Comparison of ENCODE assay signal across 22 cellular contexts in the genomic region with DNA sequence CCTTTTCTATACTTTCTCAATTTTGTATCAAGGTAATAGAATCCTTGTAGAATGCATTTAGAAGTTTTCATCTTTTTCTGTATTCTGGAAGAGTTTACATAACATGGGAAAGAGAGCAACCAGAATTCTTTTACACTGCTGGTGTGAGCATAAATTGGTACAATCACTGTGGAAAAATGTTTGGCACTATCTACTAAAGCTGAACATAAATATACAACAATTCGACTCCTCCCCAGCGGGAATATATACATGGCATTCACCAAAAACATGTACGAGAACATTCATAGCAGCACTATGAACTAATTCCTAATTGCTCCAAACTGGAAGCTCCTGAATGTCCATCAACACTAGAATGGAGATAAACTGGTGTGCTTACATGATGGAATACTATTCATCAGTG. TPM values are rescaled to one million over a fixed set of nuclear protein-coding genes. Genes with fewer than 3 reads are reported as not detected.
"Had no signal": no experiment of that assay in that cellular context is flagged by ENCODE, and none has a peak within 500 bp of the region (broad histone marks: within the 10 kb centered on the region; RNA-seq: fewer than 3 reads in every experiment).

No MANE protein-coding gene starts in this region.

- H3K27ac ChIP-seq: right atrium auricular region had no signal

- H3K9me3 Mint-ChIP-seq: T-helper 1 cell treated with Interleukin-12 subunit alpha and Interleukin-12 subunit beta and Interleukin-4 antibody, amounts not matched to agents 30 μg/mL and 1 μg/mL, for 36 hours had no signal

- ATAC-seq: body of pancreas, left lobe of liver had no signal

- H3K36me3 ChIP-seq: esophagus muscularis mucosa, right atrium auricular region, tibial nerve had no signal

- H3K9me3 ChIP-seq: body of pancreas, esophagus muscularis mucosa, right atrium auricular region, tibial nerve had no signal

- H3K4me3 ChIP-seq: body of pancreas, hepatocyte had no signal

- H3K27ac Mint-ChIP-seq: progenitor cell of endocrine pancreas; T-helper 1 cell treated with Interleukin-12 subunit alpha and Interleukin-12 subunit beta and Interleukin-4 antibody, amounts not matched to agents 30 μg/mL and 1 μg/mL, for 36 hours had no signal

- H3K27me3 ChIP-seq: body of pancreas, esophagus muscularis mucosa, hepatocyte, right atrium auricular region, tibial nerve had no signal

- DNase-seq: activated CD4-positive, alpha-beta T cell treated with anti-CD3 and anti-CD28 coated beads for 4 hours; activated CD8-positive, alpha-beta memory T cell treated with anti-CD3 and anti-CD28 coated beads for 24 hours; activated naive CD4-positive, alpha-beta T cell treated with anti-CD3 and anti-CD28 coated beads, Interleukin-2, amount 50 U/mL, for 16 hours; amygdala; body of pancreas; central memory CD4-positive, alpha-beta T cell; occipital lobe; small intestine; stimulated activated CD4-positive, alpha-beta T cell treated with anti-CD3 and anti-CD28 coated beads, Interleukin-4, amount 100 ng/mL, for 4 hours; stimulated activated CD8-positive, alpha-beta memory T cell treated with anti-CD3 and anti-CD28 coated beads, Interleukin-4, amount 100 ng/mL, for 48 hours; stimulated activated naive CD4-positive, alpha-beta T cell treated with Interleukin-2 at 50 U/mL for 16 hours; substantia nigra had no signal

RNA-seq across cellular contexts. Expression of a gene that starts 54.6 kb away (rescaled TPM):
- total RNA-seq: body of pancreas, esophagus muscularis mucosa, fibroblast of villous mesenchyme, glomerular endothelial cell, hepatocyte, left lobe of liver, lung microvascular endothelial cell, occipital lobe, progenitor cell of endocrine pancreas, tibial nerve had no signal
